Comparison of ENCODE assay signal across 4 cellular contexts in the genomic region with DNA sequence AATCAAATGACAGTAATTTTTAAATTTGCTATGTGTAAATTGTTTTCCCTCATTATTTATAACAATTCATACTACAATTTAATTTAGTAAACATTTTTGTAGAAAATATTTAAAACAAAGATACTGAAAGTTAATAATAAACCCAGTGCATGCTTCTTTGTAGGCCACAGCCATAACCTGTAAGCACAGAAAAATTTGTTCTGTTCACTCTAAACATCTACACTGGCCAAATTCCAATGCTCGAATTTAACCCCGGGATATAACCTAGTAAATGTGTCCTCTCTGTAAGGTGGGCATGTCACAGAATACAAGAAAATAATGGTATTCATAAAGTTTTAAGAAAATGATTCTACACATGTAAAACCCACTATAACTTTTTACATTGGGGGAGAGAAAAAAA. TPM values are rescaled to one million over a fixed set of nuclear protein-coding genes. Genes with fewer than 3 reads are reported as not detected.
"Had no signal": no experiment of that assay in that cellular context is flagged by ENCODE, and none has a peak within 500 bp of the region (broad histone marks: within the 10 kb centered on the region; RNA-seq: fewer than 3 reads in every experiment).

No MANE protein-coding gene starts in this region.

RNA-seq across cellular contexts. Expression of a gene that starts 22.2 kb away (rescaled TPM):
- total RNA-seq: K562, M059J, SJSA1 had no signal
- polyA plus RNA-seq: IgD-negative memory B cell, K562 had no signal
